ENCODE assay signal across 17 cellular contexts in the genomic region with DNA sequence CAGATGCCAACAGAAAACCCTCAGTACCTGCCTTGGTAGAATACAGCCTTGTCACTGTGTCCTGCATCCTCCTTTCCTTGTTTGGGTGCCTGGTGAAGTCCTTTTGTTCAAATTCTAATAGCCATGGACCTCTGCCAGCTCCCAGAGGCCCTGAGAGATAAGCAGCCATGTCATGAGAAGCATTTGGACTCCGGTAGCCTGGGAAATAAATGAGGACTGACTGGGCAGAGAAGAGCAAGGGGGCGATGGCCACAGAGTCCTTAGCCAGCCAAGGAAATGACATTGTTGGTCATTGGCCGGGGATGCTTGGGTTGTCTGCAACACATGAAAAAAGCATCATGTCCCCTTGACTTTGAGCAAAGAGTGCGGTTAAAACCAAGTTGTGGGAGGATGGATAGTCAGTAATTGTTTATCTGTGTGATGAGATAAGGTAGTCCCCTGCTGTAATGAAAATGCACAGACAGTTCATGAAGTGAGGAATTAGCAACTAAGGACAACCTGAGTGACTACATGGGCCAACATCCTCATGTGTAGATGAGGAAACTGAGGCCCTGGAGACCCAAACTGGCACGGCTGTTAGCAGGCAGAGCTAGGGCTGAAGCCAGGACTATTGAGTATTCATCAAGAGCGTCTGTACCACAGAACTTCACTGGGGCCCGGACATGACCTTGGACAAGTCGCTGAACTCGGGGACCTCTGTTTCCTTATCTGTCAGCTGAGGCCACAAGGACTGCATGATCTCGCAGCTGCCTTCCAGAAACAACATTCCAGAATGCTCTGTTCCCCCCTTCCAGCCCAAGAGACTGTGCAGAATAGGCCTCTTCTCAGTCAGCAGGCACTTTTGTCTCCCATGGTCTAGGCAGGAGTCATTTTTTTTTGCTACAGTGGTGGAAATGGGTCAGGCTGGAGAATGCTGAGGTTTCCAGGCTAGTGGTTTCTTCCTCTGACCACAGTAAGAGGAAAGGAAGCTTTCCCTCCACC.
A peak's percentile ranks its signal among the peaks of the same experiment; 100 is the strongest.
DNase-seq lines count a peak whose midpoint lies in the region; ATAC-seq and TF ChIP-seq lines count a peak whose summit lies in the region.
"Had no signal": no experiment of that assay in that cellular context is flagged by ENCODE, and none has a peak within 500 bp of the region (broad histone marks: within the 10 kb centered on the region; RNA-seq: fewer than 3 reads in every experiment).

No MANE protein-coding gene starts in this region.

- 63 to 80% (median 70%) methylated on average over 10 of the region's 10 CpGs for WGBS in stomach, 5 donors

- no peaks in the 10 kb centered on the region for H3K9me3 ChIP-seq in stomach
- H3K9me3 ChIP-seq: HAP-1, prostate gland had no signal

- DNase-seq in OCI-M1 (lab: John Stamatoyannopoulos, UW) (peak; percentile 74), coronary artery (ENCODE audit: low spot score) (no peak), kidney tubule cell (ENCODE audit: low spot score) (peak; percentile 52), stomach (peak; percentile 64), NCI-H2227 treated with DMSO at 0.1 percent for 48 hours (lab: John Stamatoyannopoulos, UW) (no peak), NOMO-1 (lab: John Stamatoyannopoulos, UW; ENCODE audit: unreplicated experiment in 2 of 2) (no peak)
- DNase-seq: activated CD4-positive, alpha-beta memory T cell treated with anti-CD3 and anti-CD28 coated beads for 36 hours; NCI-H226; stimulated activated CD4-positive, alpha-beta T cell treated with anti-CD3 and anti-CD28 coated beads, Interleukin-4, amount 100 ng/mL, for 24 hours; stimulated activated naive CD4-positive, alpha-beta T cell had no signal

- no peaks in the 10 kb centered on the region for H3K27me3 ChIP-seq in stomach
- H3K27me3 ChIP-seq: BLaER1 treated with 17β-estradiol and CSF1 and Interleukin-3, amounts not matched to agents 10 nM and 100 nM had no signal

- H3K36me3 ChIP-seq in stomach, result no peaks in the 10 kb centered on the region
- H3K36me3 ChIP-seq: HAP-1, prostate gland had no signal

- no peak for ATAC-seq in HG03135 (IDR thresholded peaks at IDR 0.05; ENCODE audit: unreplicated experiment)
- no peak for ATAC-seq in GM19397 (IDR thresholded peaks at IDR 0.05; ENCODE audit: unreplicated experiment)

- peaks cover 32 to 57% (median 37%) of the 10 kb centered on the region in 4 donors for H3K4me1 ChIP-seq in stomach
- H3K4me1 ChIP-seq: HAP-1, prostate gland had no signal

- no peak overlapping the region for H3K4me3 ChIP-seq in coronary artery
- no peak overlapping the region for H3K4me3 ChIP-seq in stomach
- H3K4me3 ChIP-seq: BLaER1 treated with 17β-estradiol and CSF1 and Interleukin-3, amounts not matched to agents 10 nM and 100 nM; HAP-1; prostate gland had no signal

- peak overlapping the region; percentile 65 to 88 for H3K27ac ChIP-seq in coronary artery
- H3K27ac ChIP-seq in stomach, result peak overlapping the region in 4 of 5 donors; percentile 18 to 65 (median 30)
- H3K27ac ChIP-seq: BLaER1 treated with 17β-estradiol and CSF1 and Interleukin-3, amounts not matched to agents 10 nM and 100 nM; epithelial cell of prostate; HL-60; prostate gland had no signal

- no peak for TF ChIP-seq POLR2A in stomach (IDR thresholded peaks at IDR 0.05)

- TF ChIP-seq CTCF in coronary artery (IDR thresholded peaks at IDR 0.05) (no peak), stomach (IDR thresholded peaks at IDR 0.05) (no peak)

- intact Hi-C loops in stomach (cut with DNase I; ENCODE audit: low total_unique reads), result no loop called here

- no peak for TF ChIP-seq EP300 in stomach (IDR thresholded peaks at IDR 0.05)

Comparison
In these comparisons a context has a peak if more than half of its experiments do, and no peak if none do; other contexts are left out.
1. DNase-seq: peak in OCI-M1 (single experiment), kidney tubule cell (single experiment) and stomach (single experiment); none in coronary artery (single experiment), NCI-H2227 treated with DMSO at 0.1 percent for 48 hours (single experiment) and NOMO-1 (0 of 2).